Comparison of ENCODE assay signal across 8 cellular contexts in the genomic region with DNA sequence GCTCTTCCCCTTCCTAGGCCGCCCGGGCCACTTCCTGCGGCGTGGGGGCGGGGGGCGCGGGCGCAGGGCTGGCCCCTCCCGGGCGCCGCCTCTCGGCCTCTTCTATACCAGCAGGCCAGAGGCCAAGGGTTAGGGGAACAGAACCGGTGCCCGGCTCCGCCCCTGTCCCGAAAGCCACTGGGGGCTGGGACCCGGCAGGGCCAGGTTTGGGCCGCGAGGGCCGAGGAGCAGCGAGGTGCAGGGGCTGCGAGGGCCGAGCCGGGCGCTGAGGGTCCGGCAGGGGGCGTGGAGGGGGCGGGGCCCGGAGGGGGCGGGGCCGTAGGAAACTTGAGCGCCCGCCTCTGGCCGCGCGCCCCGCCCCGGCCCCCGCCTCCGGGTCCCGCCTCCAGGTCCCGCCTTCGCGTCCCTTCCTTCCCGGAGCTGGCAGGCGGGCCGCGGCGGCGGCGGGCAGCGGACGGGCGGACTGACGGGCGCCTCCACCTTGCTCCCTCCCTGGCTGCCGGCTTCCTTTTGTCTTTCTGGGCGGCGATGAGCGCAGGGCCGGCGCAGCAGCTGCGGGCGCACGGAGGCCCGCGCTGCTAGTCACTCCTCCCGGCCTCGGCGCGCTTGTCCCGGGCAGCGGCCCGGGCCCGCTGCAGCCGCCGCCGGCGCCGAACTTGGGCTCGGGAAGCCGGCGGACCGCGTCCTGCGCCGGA. TPM values are rescaled to one million over a fixed set of nuclear protein-coding genes. Genes with fewer than 3 reads are reported as not detected.
A peak's percentile ranks its signal among the peaks of the same experiment; 100 is the strongest.
DNase-seq lines count a peak whose midpoint lies in the region; ATAC-seq and TF ChIP-seq lines count a peak whose summit lies in the region.

A gene (plus strand): TSS at position 426 of the 695 bp plus-strand sequence. CDS start 116,854 bp downstream, outside the sequence.

- peaks cover 4% of the 10 kb centered on the region for H3K9me3 Mint-ChIP-seq in chondrocyte (ENCODE audit: low read depth)

- H3K4me1 Mint-ChIP-seq in chondrocyte (ENCODE audit: low read depth): peaks cover 16% of the 10 kb centered on the region

- POLR2A ChIA-PET in AG04449 (lab: Yijun Ruan, JAX): interaction anchor here (0.7 kb wide), 1 partner anchor 24 kb away, joined by 3 read pairs; no protein-coding TSS in a partner anchor

- CTCF ChIA-PET in AG04449 (lab: Yijun Ruan, JAX): interaction anchor here (0.7 to 3.1 kb wide), 13 partner anchors 10 to 178 kb away, joined by 3 to 14 read pairs (median 5); no protein-coding TSS in a partner anchor

- no peaks in the 10 kb centered on the region for H3K27me3 Mint-ChIP-seq in chondrocyte (ENCODE audit: low read depth)

- no peak within 1 kb of the TSS for H3K27ac Mint-ChIP-seq in chondrocyte (ENCODE audit: unreplicated experiment)

- no peak for DNase-seq in AG04449 (ENCODE audit: low read depth, low spot score)
- peak; percentile 80 for DNase-seq in NCI-H2227 treated with DMSO at 0.1 percent for 48 hours (lab: John Stamatoyannopoulos, UW)
- peak; percentile 85 for DNase-seq in activated CD4-positive, CD25-positive, alpha-beta regulatory T cell treated with anti-CD3 and anti-CD28 coated beads, Interleukin-2, amount 50 U/mL, for 72 hours
- DNase-seq in chondrocyte (ENCODE audit: low spot score): no peak
- DNase-seq in kidney epithelial cell (ENCODE audit: low read depth): no peak
- DNase-seq in stimulated activated CD4-positive, alpha-beta T cell treated with anti-CD3 and anti-CD28 coated beads, Interleukin-1b, Interleukin-23, amount 100 ng/mL, for 1 hour (ENCODE audit: low read depth in 2 of 2): peak; percentile 51 to 69

- H3K36me3 ChIP-seq in kidney epithelial cell (ENCODE audit: control insufficient read depth, insufficient read depth, low read length): no peaks in the 10 kb centered on the region

- peak within 1 kb of the TSS; percentile 69 for H3K4me3 ChIP-seq in AG04449 (ENCODE audit: low read depth, low read length)
- H3K4me3 ChIP-seq in kidney epithelial cell (ENCODE audit: low read depth, low read length): peak within 1 kb of the TSS; percentile 60

- no peaks in the 10 kb centered on the region for H3K36me3 Mint-ChIP-seq in chondrocyte (ENCODE audit: low read depth)

- peak; percentile 66 for ATAC-seq in HG03064 (IDR thresholded peaks at IDR 0.05; ENCODE audit: low read depth, unreplicated experiment)

- TF ChIP-seq POLR2A in GM18526 (IDR thresholded peaks at IDR 0.05; ENCODE audit: extremely low read depth, insufficient read length): peak; percentile 32

- TF ChIP-seq CTCF in AG04449 (IDR thresholded peaks at IDR 0.05; ENCODE audit: insufficient read depth, low read length, missing control alignments): peak; percentile 54
- peak; percentile 85 for TF ChIP-seq CTCF in chondrocyte (IDR thresholded peaks at IDR 0.05)
- TF ChIP-seq CTCF in kidney epithelial cell (IDR thresholded peaks at IDR 0.05; ENCODE audit: insufficient read depth, low read length, poor library complexity, severe bottlenecking): peak; percentile 44

- H3K4me3 Mint-ChIP-seq in chondrocyte (ENCODE audit: unreplicated experiment): peak within 1 kb of the TSS; percentile 83

- no peaks in the 10 kb centered on the region for H3K27me3 ChIP-seq in kidney epithelial cell (ENCODE audit: control insufficient read depth, insufficient read depth, low read length)

RNA-seq across cellular contexts. Expression of the gene that starts here (rescaled TPM):
- total RNA-seq in chondrocyte (18.7 to 44.0 TPM (median 19.3 TPM) in 3 replicates), kidney epithelial cell (33.7 and 41.3 TPM in 2 replicates)

Comparison
In these comparisons a context has a peak if more than half of its experiments do, and no peak if none do; other contexts are left out.
1. DNase-seq: peak in NCI-H2227 treated with DMSO at 0.1 percent for 48 hours (single experiment), activated CD4-positive, CD25-positive, alpha-beta regulatory T cell treated with anti-CD3 and anti-CD28 coated beads, Interleukin-2, amount 50 U/mL, for 72 hours (single experiment) and stimulated activated CD4-positive, alpha-beta T cell treated with anti-CD3 and anti-CD28 coated beads, Interleukin-1b, Interleukin-23, amount 100 ng/mL, for 1 hour (2 of 2); none in AG04449 (single experiment), chondrocyte (single experiment) and kidney epithelial cell (single experiment).
2. Peak in every context shown above with its lines, with median percentiles within 50 percentile points of each other: CTCF ChIP-seq.